ENCODE assay signal across 1 cellular context in genomic region chr14:103871596-103872480, GRCh38.
TF ChIP-seq lines count a peak whose summit lies in the region.

No MANE protein-coding gene starts in this region.

TF ChIP-seq in HCT116, 20 proteins besides CTCF, POLR2A, EP300 and RAD21 (continued from another document):
- no peak for TF ChIP-seq REST (IDR thresholded peaks at IDR 0.05; ENCODE audit: low read depth)
- TF ChIP-seq JUND (IDR thresholded peaks at IDR 0.05), result no peak
